8 cellular contexts compared by ENCODE assay signal in genomic region chr17:3669085-3669347, GRCh38. TPM values are rescaled to one million over a fixed set of nuclear protein-coding genes. Genes with fewer than 3 reads are reported as not detected.
A peak's percentile ranks its signal among the peaks of the same experiment; 100 is the strongest.
DNase-seq lines count a peak whose midpoint lies in the region; ATAC-seq and TF ChIP-seq lines count a peak whose summit lies in the region.

No MANE protein-coding gene starts in this region.

- H3K4me3 Mint-ChIP-seq in CD4-positive, CD25-positive, alpha-beta regulatory T cell, result peak overlapping the region; percentile 91 to 97 (median 95)
- H3K4me3 Mint-ChIP-seq in naive B cell, result peak overlapping the region; percentile 91 to 98 (median 94)

- H3K4me1 ChIP-seq in CD4-positive, CD25-positive, alpha-beta regulatory T cell (ENCODE audit: control insufficient read depth, insufficient read depth, low read length, poor library complexity, severe bottlenecking), result peaks cover 20% of the 10 kb centered on the region
- peaks cover 3 to 18% of the 10 kb centered on the region in 2 donors for H3K4me1 ChIP-seq in breast epithelium

- H3K4me1 Mint-ChIP-seq in CD4-positive, CD25-positive, alpha-beta regulatory T cell, result peaks cover 5 to 38% (median 28%) of the 10 kb centered on the region in 4 donors
- H3K4me1 Mint-ChIP-seq in naive B cell, result peaks cover 20 to 41% (median 40%) of the 10 kb centered on the region in 3 donors

- no peaks in the 10 kb centered on the region for H3K36me3 Mint-ChIP-seq in CD4-positive, CD25-positive, alpha-beta regulatory T cell
- no peaks in the 10 kb centered on the region for H3K36me3 Mint-ChIP-seq in naive B cell

- H3K27me3 ChIP-seq in CD4-positive, CD25-positive, alpha-beta regulatory T cell (ENCODE audit: control insufficient read depth, insufficient read depth, low read length), result no peaks in the 10 kb centered on the region
- no peaks in the 10 kb centered on the region for H3K27me3 ChIP-seq in breast epithelium

- H3K27me3 Mint-ChIP-seq in CD4-positive, CD25-positive, alpha-beta regulatory T cell, result no peaks in the 10 kb centered on the region
- no peaks in the 10 kb centered on the region for H3K27me3 Mint-ChIP-seq in naive B cell

- H3K4me3 ChIP-seq in CD4-positive, CD25-positive, alpha-beta regulatory T cell (ENCODE audit: low read depth, low read length), result peak overlapping the region; percentile 71
- peak overlapping the region; percentile 88 to 98 (median 90) for H3K4me3 ChIP-seq in breast epithelium

- no peak for DNase-seq in CD4-positive, CD25-positive, alpha-beta regulatory T cell
- DNase-seq in breast epithelium (ENCODE audit: low spot score in 2 of 2) (no peak), naive B cell (no peak), DMS114 treated with DMSO at 0.1 percent for 48 hours (lab: John Stamatoyannopoulos, UW; ENCODE audit: unreplicated experiment) (no peak)
- DNase-seq in activated CD4-positive, alpha-beta T cell treated with anti-CD3 and anti-CD28 coated beads for 1 hour, result no peak

- TF ChIP-seq POLR2A in breast epithelium (IDR thresholded peaks at IDR 0.05), result no peak

- ATAC-seq in CD4-positive, CD25-positive, alpha-beta regulatory T cell (ENCODE audit: low read depth in 2 of 2), result no peak
- ATAC-seq in HG03103 (IDR thresholded peaks at IDR 0.05; ENCODE audit: low read depth, unreplicated experiment), result peak; percentile 4
- ATAC-seq in naive B cell (ENCODE audit: low read depth in 2 of 2), result no peak
- ATAC-seq in esophagus mucosa, result no peak
- ATAC-seq in GM21526 (IDR thresholded peaks at IDR 0.05; ENCODE audit: low FRiP score, unreplicated experiment), result no peak

- no peaks in the 10 kb centered on the region for H3K36me3 ChIP-seq in CD4-positive, CD25-positive, alpha-beta regulatory T cell (ENCODE audit: control insufficient read depth, insufficient read depth, low read length)
- H3K36me3 ChIP-seq in breast epithelium, result no peaks in the 10 kb centered on the region

- TF ChIP-seq CTCF in breast epithelium (IDR thresholded peaks at IDR 0.05), result no peak

- no peaks in the 10 kb centered on the region for H3K9me3 ChIP-seq in CD4-positive, CD25-positive, alpha-beta regulatory T cell (ENCODE audit: control insufficient read depth in 2 of 2, low read length in 2 of 2)
- H3K9me3 ChIP-seq in breast epithelium, result no peaks in the 10 kb centered on the region

- peak overlapping the region; percentile 71 for H3K27ac ChIP-seq in CD4-positive, CD25-positive, alpha-beta regulatory T cell (ENCODE audit: insufficient read depth, low read length, poor library complexity, severe bottlenecking)
- H3K27ac ChIP-seq in breast epithelium, result peak overlapping the region; percentile 97 to 99

- no peaks in the 10 kb centered on the region for H3K9me3 Mint-ChIP-seq in CD4-positive, CD25-positive, alpha-beta regulatory T cell
- no peaks in the 10 kb centered on the region for H3K9me3 Mint-ChIP-seq in naive B cell

- intact Hi-C loops in breast epithelium (cut with DNase I; ENCODE audit: low total_unique reads), result no loop called here

- H3K27ac Mint-ChIP-seq in CD4-positive, CD25-positive, alpha-beta regulatory T cell, result peak overlapping the region; percentile 79 to 92 (median 87)
- peak overlapping the region in 5 of 6 donors; percentile 91 to 96 (median 95) for H3K27ac Mint-ChIP-seq in naive B cell

RNA-seq across cellular contexts. Expression of gene EMC6, which starts 0.4 kb away (rescaled TPM):
- total RNA-seq in CD4-positive, CD25-positive, alpha-beta regulatory T cell, result 27.2 TPM
- 100 to 1,000 TPM; 112 to 125 (median 117) TPM for polyA plus RNA-seq in CD4-positive, CD25-positive, alpha-beta regulatory T cell
- total RNA-seq in breast epithelium, result 10 to 100 TPM; 12.5 to 19.0 (median 15.1) TPM
- 10 to 100 TPM; 38.9 to 83.4 (median 55.2) TPM for polyA plus RNA-seq in naive B cell (ENCODE audit: low read depth in 6 of 6)
- 35.0 TPM for total RNA-seq in esophagus mucosa

RNA-seq across cellular contexts. Expression of gene TAX1BP3, which starts 0.6 kb away (rescaled TPM):
- total RNA-seq in CD4-positive, CD25-positive, alpha-beta regulatory T cell, result 14.9 TPM
- polyA plus RNA-seq in CD4-positive, CD25-positive, alpha-beta regulatory T cell, result 10 to 100 TPM; 33.2 to 43.6 (median 35.7) TPM
- 100 to 1,000 TPM in 2 of 3 donors, 10 to 100 TPM in 1; 79.6 to 134 (median 107) TPM for total RNA-seq in breast epithelium
- polyA plus RNA-seq in naive B cell (ENCODE audit: low read depth in 6 of 6), result 10 to 100 TPM; 37.1 to 56.5 (median 45.1) TPM
- total RNA-seq in esophagus mucosa, result 209 TPM

RNA-seq across cellular contexts. Expression of gene P2RX5, which starts 26.9 kb away (rescaled TPM):
- total RNA-seq in CD4-positive, CD25-positive, alpha-beta regulatory T cell, result 16.7 TPM
- 10 to 100 TPM; 11.8 to 21.0 (median 14.5) TPM for polyA plus RNA-seq in CD4-positive, CD25-positive, alpha-beta regulatory T cell
- total RNA-seq in breast epithelium (1 to 10 TPM in 1 of 3 donors, under 1 TPM in 2; 0.29 to 2.0 (median 0.32) TPM), esophagus mucosa (0.72 TPM)
- polyA plus RNA-seq in naive B cell (ENCODE audit: low read depth in 6 of 6), result 100 to 1,000 TPM; 377 to 864 (median 638) TPM

RNA-seq across cellular contexts. Expression of gene CTNS, which starts 32.5 kb away (rescaled TPM):
- 10.0 TPM for total RNA-seq in CD4-positive, CD25-positive, alpha-beta regulatory T cell
- polyA plus RNA-seq in CD4-positive, CD25-positive, alpha-beta regulatory T cell, result 10 to 100 TPM; 10.2 to 11.5 (median 10.4) TPM
- 10 to 100 TPM; 20.0 to 31.0 (median 20.1) TPM for total RNA-seq in breast epithelium
- 10 to 100 TPM in 3 of 6 donors, 1 to 10 TPM in 3; 9.2 to 14.5 (median 10.2) TPM for polyA plus RNA-seq in naive B cell (ENCODE audit: low read depth in 6 of 6)
- 4.9 TPM for total RNA-seq in esophagus mucosa

RNA-seq across cellular contexts. Expression of gene SHPK, which starts 33.0 kb away (rescaled TPM):
- 7.5 TPM for total RNA-seq in CD4-positive, CD25-positive, alpha-beta regulatory T cell
- polyA plus RNA-seq in CD4-positive, CD25-positive, alpha-beta regulatory T cell, result 1 to 10 TPM; 6.1 to 8.5 (median 6.8) TPM
- total RNA-seq in breast epithelium (10 to 100 TPM in 2 of 3 donors, 1 to 10 TPM in 1; 9.5 to 17.4 (median 16.4) TPM), esophagus mucosa (11.2 TPM)
- polyA plus RNA-seq in naive B cell (ENCODE audit: low read depth in 6 of 6), result 1 to 10 TPM; 4.3 to 8.4 (median 6.6) TPM
